17 cellular contexts compared by ENCODE assay signal in genomic region chr12:131765961-131766360, GRCh38.
"Had no signal": no experiment of that assay in that cellular context is flagged by ENCODE, and none has a peak within 500 bp of the region (broad histone marks: within the 10 kb centered on the region; RNA-seq: fewer than 3 reads in every experiment).

No MANE protein-coding gene starts in this region.

- H3K4me3 Mint-ChIP-seq: dendritic cell treated with granulocyte-macrophage colony-stimulating factor and Interleukin-4, amounts not matched to agents 40 ng/mL and 50 ng/mL, for 4 days; natural killer cell; neural progenitor cell had no signal

- H3K4me1 Mint-ChIP-seq: neural progenitor cell had no signal

- H3K4me3 ChIP-seq: heart left ventricle, lung, mucosa of descending colon, neural progenitor cell, ovary, right atrium auricular region had no signal

- H3K9ac ChIP-seq: neural progenitor cell had no signal

- H3K4me1 ChIP-seq: heart left ventricle, neural progenitor cell, right atrium auricular region had no signal

- H3K27me3 ChIP-seq: heart left ventricle, neural progenitor cell, ovary, right atrium auricular region had no signal

- H3K36me3 ChIP-seq: ovary had no signal

- H3K4me2 ChIP-seq: neural progenitor cell had no signal

- H3K27me3 Mint-ChIP-seq: dendritic cell treated with granulocyte-macrophage colony-stimulating factor and Interleukin-4, amounts not matched to agents 40 ng/mL and 50 ng/mL, for 4 days had no signal

- H3K27ac ChIP-seq: heart left ventricle, neural progenitor cell, ovary, right atrium auricular region had no signal

- ATAC-seq: heart left ventricle, left colon, left ventricle myocardium superior, mucosa of descending colon, natural killer cell had no signal

- H3K9me3 Mint-ChIP-seq: dendritic cell treated with granulocyte-macrophage colony-stimulating factor and Interleukin-4, amounts not matched to agents 40 ng/mL and 50 ng/mL, for 4 days; natural killer cell; neural progenitor cell had no signal

- H3K9me3 ChIP-seq: heart left ventricle, mucosa of descending colon, ovary, right atrium auricular region had no signal

- H3K27ac Mint-ChIP-seq: dendritic cell treated with granulocyte-macrophage colony-stimulating factor and Interleukin-4, amounts not matched to agents 40 ng/mL and 50 ng/mL, for 4 days; natural killer cell; neural progenitor cell had no signal

- DNase-seq: erythroblast; heart left ventricle; hippocampal formation; left colon; left ventricle myocardium superior; mucosa of descending colon; natural killer cell; nucleus accumbens; small intestine; stimulated activated CD4-positive, alpha-beta T cell treated with anti-CD3 and anti-CD28 coated beads, Interleukin-12 subunit alpha, Interleukin-12 subunit beta, amount 100 ng/mL, for 4 hours; stimulated activated naive CD4-positive, alpha-beta T cell treated with Interleukin-2 at 50 U/mL for 16 hours; trophoblast cell had no signal
